8 cellular contexts compared by ENCODE assay signal in the genomic region with DNA sequence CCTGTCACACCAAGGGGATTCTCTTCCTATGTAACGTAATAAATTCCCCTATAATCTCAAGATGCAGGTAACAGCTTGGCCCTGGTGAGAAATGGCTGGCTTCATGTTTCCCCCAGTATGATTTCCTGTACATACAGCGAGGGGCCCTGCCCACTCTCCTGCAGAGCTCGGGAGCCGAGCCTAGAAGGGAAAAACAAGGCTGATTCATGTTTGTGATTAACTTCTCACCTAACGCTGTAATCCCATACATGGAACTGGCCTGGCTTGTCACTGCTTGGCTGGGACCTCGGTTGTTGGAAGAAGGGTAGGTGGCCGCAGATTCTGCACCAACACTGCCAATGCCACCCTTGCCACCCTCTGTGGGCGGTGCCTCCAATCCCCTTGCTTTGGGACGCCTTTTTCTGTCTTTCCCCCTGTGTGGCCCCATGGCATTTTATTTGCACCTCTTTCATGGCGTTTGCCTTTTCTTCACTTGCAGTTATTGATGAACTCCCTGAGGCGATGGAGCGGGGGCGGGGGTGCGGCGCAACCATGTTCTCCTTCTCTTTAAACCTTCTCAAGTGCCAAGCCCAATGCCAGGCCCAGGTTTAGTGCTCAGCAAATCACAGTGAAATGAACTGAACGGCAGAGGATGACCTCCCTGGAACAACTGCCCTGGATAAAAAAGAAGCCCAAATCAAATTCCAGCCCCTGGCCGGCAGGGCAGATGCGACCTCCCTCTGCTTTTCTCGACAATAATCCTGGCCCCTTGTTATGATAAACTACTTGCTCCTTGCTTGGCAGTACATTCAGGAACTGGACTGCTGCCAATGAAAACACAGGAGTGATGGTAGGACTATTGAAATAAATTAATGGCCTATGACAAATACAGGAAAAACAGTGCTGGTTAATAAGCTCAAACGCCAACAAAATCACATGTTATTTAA.
DNase-seq lines count a peak whose midpoint lies in the region; ATAC-seq and TF ChIP-seq lines count a peak whose summit lies in the region.

No MANE protein-coding gene starts in this region.

- H3K9me3 ChIP-seq in right cardiac atrium (ENCODE audit: control insufficient read depth, low read length): no peaks in the 10 kb centered on the region

- WGBS in right cardiac atrium: 44% methylated on average over 20 of the region's 20 CpGs

- H3K4me1 ChIP-seq in right cardiac atrium (ENCODE audit: control insufficient read depth, insufficient read depth, low read length): peaks cover 2% of the 10 kb centered on the region

- intact Hi-C loops in right cardiac atrium (cut with DNase I): no loop called here

- ATAC-seq in right cardiac atrium (peak; percentile 42 to 74), HG02884 (IDR thresholded peaks at IDR 0.05; ENCODE audit: unreplicated experiment) (no peak), HG03457 (IDR thresholded peaks at IDR 0.05; ENCODE audit: unreplicated experiment) (no peak), HG02623 (IDR thresholded peaks at IDR 0.05; ENCODE audit: unreplicated experiment) (no peak)

- no peak for TF ChIP-seq CTCF in 22Rv1 (IDR thresholded peaks at IDR 0.05)
- TF ChIP-seq CTCF in LNCaP clone FGC (IDR thresholded peaks at IDR 0.05; ENCODE audit: control insufficient read depth, extremely low read depth, insufficient read depth): no peak
- TF ChIP-seq CTCF in RWPE1 (conservative IDR thresholded peaks at IDR 0.05; ENCODE audit: low read depth): no peak

- DNase-seq in LNCaP clone FGC (ENCODE audit: low read depth) (peak; percentile 96), RWPE1 (ENCODE audit: low spot score) (peak; percentile 90), right cardiac atrium (peak in 1 of 3 donors; percentile 47), T-helper 9 cell (no peak)

- H3K4me3 ChIP-seq in LNCaP clone FGC (ENCODE audit: low read depth, low read length): 0 out of 2 replicates have a peak overlapping the region, but pooled peaks have one; percentile 21
- no peak overlapping the region for H3K4me3 ChIP-seq in right cardiac atrium (ENCODE audit: low read length)

- H3K27ac ChIP-seq in 22Rv1 (peak overlapping the region; percentile 58), RWPE1 (peak overlapping the region; percentile 79), right cardiac atrium (ENCODE audit: low read length) (no peak overlapping the region)

- POLR2A ChIA-PET in RWPE1 (lab: Yijun Ruan, JAX; ENCODE audit: low non-redundant PET): no interaction called here

- no peaks in the 10 kb centered on the region for H3K27me3 ChIP-seq in right cardiac atrium (ENCODE audit: control insufficient read depth, insufficient read depth)

- CTCF ChIA-PET in RWPE1 (lab: Yijun Ruan, JAX): interaction anchor here (0.6 to 4.1 kb wide), 5 partner anchors 12 to 121 kb away, joined by 3 to 23 read pairs (median 4); no protein-coding TSS in a partner anchor

Comparison
In these comparisons a context has a peak if more than half of its experiments do, and no peak if none do; other contexts are left out.
1. ATAC-seq: peak in right cardiac atrium (2 of 2); none in HG02884 (single experiment), HG03457 (single experiment) and HG02623 (single experiment).